In genomic region chr12:47757840-47758583, GRCh38 we compare ENCODE assay signal across 8 cellular contexts. TPM values are rescaled to one million over a fixed set of nuclear protein-coding genes. Genes with fewer than 3 reads are reported as not detected.
DNase-seq lines count a peak whose midpoint lies in the region; ATAC-seq lines count a peak whose summit lies in the region.

No MANE protein-coding gene starts in this region.

- peaks cover 4% of the 10 kb centered on the region for H3K27me3 Mint-ChIP-seq in activated T-helper 1 cell treated with anti-CD3 and anti-CD28 coated beads, Interleukin-12 subunit alpha, Interleukin-12 subunit beta, Interleukin-2, Interleukin-4 antibody, amounts not matched to agents 30 ng/mL and 10 ng/mL and 1 ng/mL, durations not matched to agents 14 hours and 24 hours and 36 hours (ENCODE audit: insufficient read depth)

- peak overlapping the region; percentile 56 for H3K4me3 Mint-ChIP-seq in activated T-helper 1 cell treated with anti-CD3 and anti-CD28 coated beads, Interleukin-12 subunit alpha, Interleukin-12 subunit beta, Interleukin-2, Interleukin-4 antibody, amounts not matched to agents 30 ng/mL and 10 ng/mL and 1 ng/mL, durations not matched to agents 14 hours and 24 hours and 36 hours

- H3K9me3 ChIP-seq in ES-I3 (ENCODE audit: control insufficient read depth, insufficient read depth, low read length) = no peaks in the 10 kb centered on the region

- ATAC-seq in left ventricle myocardium superior (peak; percentile 4), HG03025 (IDR thresholded peaks at IDR 0.05; ENCODE audit: low FRiP score, unreplicated experiment) (no peak), HG02642 (IDR thresholded peaks at IDR 0.05; ENCODE audit: poor library complexity, unreplicated experiment) (no peak)

- DNase-seq in activated T-helper 1 cell treated with anti-CD3 and anti-CD28 coated beads, Interleukin-12 subunit alpha, Interleukin-12 subunit beta, Interleukin-2, Interleukin-4 antibody, amounts not matched to agents 30 ng/mL and 10 ng/mL and 1 ng/mL, durations not matched to agents 14 hours and 24 hours and 36 hours (ENCODE audit: low spot score) = no peak
- DNase-seq in left ventricle myocardium superior (peak; percentile 66), SIG-M5 (lab: John Stamatoyannopoulos, UW) (no peak), COR-L47 (lab: John Stamatoyannopoulos, UW) (no peak)

- no peaks in the 10 kb centered on the region for H3K36me3 ChIP-seq in ES-I3 (ENCODE audit: insufficient read depth, low read length)
- H3K36me3 ChIP-seq in rectal smooth muscle tissue (ENCODE audit: control insufficient read depth, insufficient read depth, low read length) = no peaks in the 10 kb centered on the region

- H3K9ac ChIP-seq in ES-I3 (ENCODE audit: low read depth, low read length) (peak overlapping the region; percentile 74), rectal smooth muscle tissue (ENCODE audit: low read length) (no peak overlapping the region)

- no peaks in the 10 kb centered on the region for H3K9me3 Mint-ChIP-seq in activated T-helper 1 cell treated with anti-CD3 and anti-CD28 coated beads, Interleukin-12 subunit alpha, Interleukin-12 subunit beta, Interleukin-2, Interleukin-4 antibody, amounts not matched to agents 30 ng/mL and 10 ng/mL and 1 ng/mL, durations not matched to agents 14 hours and 24 hours and 36 hours

- peak overlapping the region; percentile 21 for H3K27ac ChIP-seq in rectal smooth muscle tissue (ENCODE audit: low read depth, low read length)

- H3K4me1 Mint-ChIP-seq in activated T-helper 1 cell treated with anti-CD3 and anti-CD28 coated beads, Interleukin-12 subunit alpha, Interleukin-12 subunit beta, Interleukin-2, Interleukin-4 antibody, amounts not matched to agents 30 ng/mL and 10 ng/mL and 1 ng/mL, durations not matched to agents 14 hours and 24 hours and 36 hours (ENCODE audit: low read depth) = peaks cover 65% of the 10 kb centered on the region

- peak overlapping the region; percentile 40 for H3K27ac Mint-ChIP-seq in activated T-helper 1 cell treated with anti-CD3 and anti-CD28 coated beads, Interleukin-12 subunit alpha, Interleukin-12 subunit beta, Interleukin-2, Interleukin-4 antibody, amounts not matched to agents 30 ng/mL and 10 ng/mL and 1 ng/mL, durations not matched to agents 14 hours and 24 hours and 36 hours

- peaks cover 27% of the 10 kb centered on the region for H3K4me1 ChIP-seq in ES-I3 (ENCODE audit: insufficient read depth, low read length)
- H3K4me1 ChIP-seq in rectal smooth muscle tissue (ENCODE audit: control insufficient read depth, insufficient read depth, low read length) = peaks cover 5% of the 10 kb centered on the region

- intact Hi-C loops in activated T-helper 1 cell treated with anti-CD3 and anti-CD28 coated beads, Interleukin-12 subunit alpha, Interleukin-12 subunit beta, Interleukin-2, Interleukin-4 antibody, amounts not matched to agents 30 ng/mL and 10 ng/mL and 1 ng/mL, durations not matched to agents 14 hours and 24 hours and 36 hours (cut with micrococcal nuclease) = loop anchor here (2.0 to 10.0 kb wide), 4 partner anchors 15 to 723 kb away; partner anchors contain the start of genes RPAP3 and SLC48A1
- intact Hi-C loops in left ventricle myocardium superior (cut with micrococcal nuclease) = no loop called here

- peak overlapping the region; percentile 77 for H3K4me3 ChIP-seq in rectal smooth muscle tissue (ENCODE audit: low read length)

- H3K36me3 Mint-ChIP-seq in activated T-helper 1 cell treated with anti-CD3 and anti-CD28 coated beads, Interleukin-12 subunit alpha, Interleukin-12 subunit beta, Interleukin-2, Interleukin-4 antibody, amounts not matched to agents 30 ng/mL and 10 ng/mL and 1 ng/mL, durations not matched to agents 14 hours and 24 hours and 36 hours (ENCODE audit: low read depth) = no peaks in the 10 kb centered on the region

- H3K27me3 ChIP-seq in rectal smooth muscle tissue (ENCODE audit: control insufficient read depth, insufficient read depth, low read length) = no peaks in the 10 kb centered on the region

RNA-seq across cellular contexts. Expression of gene RAPGEF3, which starts 0.7 kb away (rescaled TPM):
- 4.7 and 6.5 TPM in 2 replicates for total RNA-seq in activated T-helper 1 cell treated with anti-CD3 and anti-CD28 coated beads, Interleukin-12 subunit alpha, Interleukin-12 subunit beta, Interleukin-2, Interleukin-4 antibody, amounts not matched to agents 30 ng/mL and 10 ng/mL and 1 ng/mL, durations not matched to agents 14 hours and 24 hours and 36 hours
- total RNA-seq in left ventricle myocardium superior = 37.6 TPM

RNA-seq across cellular contexts. Expression of gene SLC48A1, which starts 15.0 kb away (rescaled TPM):
- total RNA-seq in activated T-helper 1 cell treated with anti-CD3 and anti-CD28 coated beads, Interleukin-12 subunit alpha, Interleukin-12 subunit beta, Interleukin-2, Interleukin-4 antibody, amounts not matched to agents 30 ng/mL and 10 ng/mL and 1 ng/mL, durations not matched to agents 14 hours and 24 hours and 36 hours = 12.7 TPM in 2 replicates
- total RNA-seq in left ventricle myocardium superior = 23.7 TPM

RNA-seq across cellular contexts. Expression of gene ENDOU, which starts 32.7 kb away (rescaled TPM):
- not detected in 2 replicates for total RNA-seq in activated T-helper 1 cell treated with anti-CD3 and anti-CD28 coated beads, Interleukin-12 subunit alpha, Interleukin-12 subunit beta, Interleukin-2, Interleukin-4 antibody, amounts not matched to agents 30 ng/mL and 10 ng/mL and 1 ng/mL, durations not matched to agents 14 hours and 24 hours and 36 hours
- total RNA-seq in left ventricle myocardium superior = 0.30 TPM

RNA-seq across cellular contexts. Expression of gene RPAP3, which starts 52.2 kb away (rescaled TPM):
- total RNA-seq in activated T-helper 1 cell treated with anti-CD3 and anti-CD28 coated beads, Interleukin-12 subunit alpha, Interleukin-12 subunit beta, Interleukin-2, Interleukin-4 antibody, amounts not matched to agents 30 ng/mL and 10 ng/mL and 1 ng/mL, durations not matched to agents 14 hours and 24 hours and 36 hours = 61.2 and 64.9 TPM in 2 replicates
- total RNA-seq in left ventricle myocardium superior = 19.9 TPM
